ENCODE assay signal across 32 cellular contexts in the genomic region with DNA sequence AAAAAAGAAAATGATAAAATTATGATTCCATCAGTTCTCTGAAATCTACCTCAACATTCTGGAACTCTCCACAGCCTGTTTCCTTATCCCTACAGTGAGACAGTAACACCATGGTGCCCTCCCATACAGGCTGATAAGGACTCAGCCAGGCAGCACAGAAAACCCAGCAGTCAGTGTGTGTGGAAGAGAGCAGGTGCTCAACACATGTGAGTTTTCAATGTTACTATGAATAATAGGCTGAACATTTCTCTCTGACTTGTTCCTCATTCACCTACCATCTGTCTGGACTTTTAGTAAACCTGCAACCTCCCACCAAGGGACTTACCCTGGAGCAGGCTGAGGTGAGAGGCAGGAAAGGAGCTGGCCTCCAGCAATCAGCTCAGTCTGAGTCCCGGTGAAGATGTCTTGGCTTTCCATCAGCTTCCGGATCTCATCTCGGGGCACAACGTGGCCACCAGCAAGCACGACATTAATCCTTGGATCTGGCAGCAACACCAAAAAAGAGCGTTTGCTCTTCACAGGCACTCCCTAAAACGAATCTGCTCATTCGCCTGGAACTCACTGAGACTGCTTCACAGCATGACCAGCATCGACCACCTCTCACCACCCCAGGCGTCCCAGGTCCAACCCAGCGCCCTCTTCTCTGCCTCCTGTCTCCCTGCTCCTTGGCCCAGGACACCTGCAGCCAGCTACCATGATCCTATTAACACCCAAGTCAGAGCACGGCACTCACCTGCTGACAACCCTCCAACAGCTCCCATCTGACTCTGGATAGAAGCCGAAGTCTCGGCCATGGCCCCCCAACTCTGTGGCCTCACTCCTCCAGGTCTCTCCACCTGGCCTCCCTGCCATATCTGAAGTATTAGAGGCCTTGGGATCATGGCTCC. TPM values are rescaled to one million over a fixed set of nuclear protein-coding genes. Genes with fewer than 3 reads are reported as not detected.
DNase-seq lines count a peak whose midpoint lies in the region; ATAC-seq, FAIRE-seq and TF ChIP-seq lines count a peak whose summit lies in the region.
"Had no signal": no experiment of that assay in that cellular context is flagged by ENCODE, and none has a peak within 500 bp of the region (broad histone marks: within the 10 kb centered on the region; RNA-seq: fewer than 3 reads in every experiment).

No MANE protein-coding gene starts in this region.

- peaks cover 6% of the 10 kb centered on the region for H3K36me3 Mint-ChIP-seq in chondrocyte (ENCODE audit: low read depth)

- DNase-seq in GM12892 (ENCODE audit: insufficient read length) (no peak), NAMALWA (ENCODE audit: low spot score) (peak; percentile 20), chondrocyte (ENCODE audit: low spot score) (peak; percentile 68), sigmoid colon (peak; percentile 48), gastrocnemius medialis (no peak), pons (ENCODE audit: low spot score) (no peak)
- DNase-seq: activated T-cell treated with anti-CD3 and anti-CD28 coated beads for 4 hours; amniotic stem cell; cortex of kidney; foreskin keratinocyte; H9; heart right ventricle; kidney glomerular epithelial cell; lower lobe of right lung; MM.1S; NCI-H1436; NCI-H2081 treated with DMSO at 0.1 percent for 48 hours; NCI-H748 treated with DMSO at 0.1 percent for 48 hours; stimulated activated CD4-positive, alpha-beta T cell treated with anti-CD3 and anti-CD28 coated beads, Interleukin-12 subunit alpha, Interleukin-12 subunit beta, amount 100 ng/mL, for 4 hours; stimulated activated CD4-positive, alpha-beta T cell treated with anti-CD3 and anti-CD28 coated beads, Interleukin-4, amount 100 ng/mL, for 24 hours; stimulated activated naive CD4-positive, alpha-beta T cell had no signal

- no peak overlapping the region for H3K27ac ChIP-seq in sigmoid colon
- H3K27ac ChIP-seq in gastrocnemius medialis: no peak overlapping the region
- H3K27ac ChIP-seq: breast epithelium, C4-2B, foreskin keratinocyte, heart right ventricle, KMS-11, lower lobe of right lung, parathyroid adenoma, SK-N-MC, suprapubic skin had no signal

- in situ Hi-C loops in gastrocnemius medialis (cut with MboI; ENCODE audit: low sequenced_read_pairs in 4 of 4): no loop called here

- ATAC-seq in HG02588 (IDR thresholded peaks at IDR 0.05; ENCODE audit: unreplicated experiment) (no peak), gastrocnemius medialis (no peak)
- ATAC-seq: esophagus mucosa, foreskin keratinocyte, heart right ventricle, lower lobe of right lung, right cardiac atrium had no signal

- H3K36me3 ChIP-seq in sigmoid colon (no peaks in the 10 kb centered on the region), gastrocnemius medialis (no peaks in the 10 kb centered on the region)
- H3K36me3 ChIP-seq: breast epithelium had no signal

- no peaks in the 10 kb centered on the region for H3K27me3 ChIP-seq in sigmoid colon
- H3K27me3 ChIP-seq in gastrocnemius medialis: no peaks in the 10 kb centered on the region
- H3K27me3 ChIP-seq: breast epithelium, foreskin keratinocyte, heart right ventricle, suprapubic skin had no signal

- TF ChIP-seq POLR2A in GM12892 (IDR thresholded peaks at IDR 0.05; ENCODE audit: low read depth, low read length) (no peak), sigmoid colon (IDR thresholded peaks at IDR 0.05) (no peak), gastrocnemius medialis (IDR thresholded peaks at IDR 0.05) (no peak)

- H3K27ac Mint-ChIP-seq in chondrocyte (ENCODE audit: unreplicated experiment): no peak overlapping the region
- H3K27ac Mint-ChIP-seq: nephron had no signal

- no peak for TF ChIP-seq EP300 in sigmoid colon (IDR thresholded peaks at IDR 0.05)

- 93 to 94% methylated on average over 14 of the region's 14 CpGs for WGBS in sigmoid colon, 2 donors

- no peaks in the 10 kb centered on the region for H3K4me1 Mint-ChIP-seq in chondrocyte (ENCODE audit: low read depth)
- H3K4me1 Mint-ChIP-seq: H9, nephron had no signal

- FAIRE-seq in GM12892 (lab: Jason Lieb, UNC): peak; percentile 84
- FAIRE-seq: urothelium cell line had no signal

- no peak for TF ChIP-seq CTCF in chondrocyte (IDR thresholded peaks at IDR 0.05)
- no peak for TF ChIP-seq CTCF in sigmoid colon (IDR thresholded peaks at IDR 0.05)
- TF ChIP-seq CTCF in gastrocnemius medialis (IDR thresholded peaks at IDR 0.05 in 4 of 5, conservative IDR thresholded peaks at IDR 0.05 in 1 of 5): no peak

- no peaks in the 10 kb centered on the region for H3K4me1 ChIP-seq in sigmoid colon
- no peaks in the 10 kb centered on the region for H3K4me1 ChIP-seq in gastrocnemius medialis
- H3K4me1 ChIP-seq: breast epithelium, foreskin keratinocyte, heart right ventricle, lower lobe of right lung, parathyroid adenoma, suprapubic skin had no signal

- H3K9me3 ChIP-seq in sigmoid colon (no peaks in the 10 kb centered on the region), gastrocnemius medialis (no peaks in the 10 kb centered on the region)
- H3K9me3 ChIP-seq: breast epithelium, heart right ventricle, lower lobe of right lung, suprapubic skin had no signal

- H3K9me3 Mint-ChIP-seq in chondrocyte (ENCODE audit: low read depth): no peaks in the 10 kb centered on the region
- H3K9me3 Mint-ChIP-seq: H9, nephron had no signal

- H3K27me3 Mint-ChIP-seq in chondrocyte (ENCODE audit: low read depth): no peaks in the 10 kb centered on the region

- no peak overlapping the region for H3K4me3 Mint-ChIP-seq in chondrocyte (ENCODE audit: unreplicated experiment)
- H3K4me3 Mint-ChIP-seq: nephron had no signal

- H3K4me3 ChIP-seq in sigmoid colon (no peak overlapping the region), gastrocnemius medialis (no peak overlapping the region)
- H3K4me3 ChIP-seq: breast epithelium, heart right ventricle, lower lobe of right lung, SK-N-MC, suprapubic skin had no signal

- intact Hi-C loops in sigmoid colon (cut with DNase I) (no loop called here), gastrocnemius medialis (cut with DNase I; ENCODE audit: low total_unique reads) (no loop called here)

RNA-seq across cellular contexts. Expression of a gene that starts 16.5 kb away (rescaled TPM):
- polyA plus RNA-seq in GM12892 (2012; ENCODE audit: missing spikeins): 91.5 TPM
- total RNA-seq in chondrocyte: 4.4 to 13.8 TPM (median 4.5 TPM) in 3 replicates
- 1 to 10 TPM; 2.8 to 7.7 (median 4.7) TPM for total RNA-seq in sigmoid colon
- polyA plus RNA-seq in sigmoid colon: 10 to 100 TPM in 1 of 3 donors, 1 to 10 TPM in 2; 1.4 to 16.4 (median 1.8) TPM
- under 1 TPM; 0.10 to 0.36 (median 0.28) TPM for total RNA-seq in gastrocnemius medialis

RNA-seq across cellular contexts. Expression of a gene that starts 17.5 kb away (rescaled TPM):
- 118 TPM for polyA plus RNA-seq in GM12892 (2012; ENCODE audit: missing spikeins)
- total RNA-seq in chondrocyte: 43.1 to 54.2 TPM (median 44.3 TPM) in 3 replicates
- 10 to 100 TPM; 41.3 to 63.5 (median 56.8) TPM for total RNA-seq in sigmoid colon
- 10 to 100 TPM; 76.3 to 89.7 (median 78.7) TPM for polyA plus RNA-seq in sigmoid colon
- total RNA-seq in gastrocnemius medialis: 10 to 100 TPM; 58.6 to 87.8 (median 67.2) TPM

RNA-seq across cellular contexts. Expression of a gene that starts 30.7 kb away (rescaled TPM):
- polyA plus RNA-seq in GM12892 (2012; ENCODE audit: missing spikeins): 60.9 TPM
- total RNA-seq in chondrocyte (21.5 to 34.1 TPM (median 22.6 TPM) in 3 replicates), sigmoid colon (10 to 100 TPM; 18.9 to 47.9 (median 33.2) TPM), gastrocnemius medialis (10 to 100 TPM; 21.8 to 49.3 (median 37.0) TPM)
- polyA plus RNA-seq in sigmoid colon: 10 to 100 TPM; 27.0 to 40.2 (median 29.1) TPM

RNA-seq across cellular contexts. Expression of a gene that starts 55.7 kb away (rescaled TPM):
- 2.2 TPM for polyA plus RNA-seq in GM12892 (2012; ENCODE audit: missing spikeins)
- 0.48 to 2.2 TPM (median 1.5 TPM) in 3 replicates for total RNA-seq in chondrocyte
- 1 to 10 TPM in 1 of 4 donors, under 1 TPM in 1, not detected in 2; 0.41 to 1.7 TPM for total RNA-seq in sigmoid colon
- polyA plus RNA-seq in sigmoid colon: 10 to 100 TPM in 1 of 3 donors, 1 to 10 TPM in 2; 3.9 to 39.2 (median 7.8) TPM
- total RNA-seq in gastrocnemius medialis: under 1 TPM; 0.10 to 0.62 (median 0.24) TPM

Comparison
In these comparisons a context has a peak if more than half of its experiments do, and no peak if none do; other contexts are left out.
1. DNase-seq: peak in NAMALWA (single experiment), chondrocyte (single experiment) and sigmoid colon (single experiment); none in GM12892 (single experiment), gastrocnemius medialis (0 of 2) and pons (single experiment).